Comparison of ENCODE assay signal across 17 cellular contexts in the genomic region with DNA sequence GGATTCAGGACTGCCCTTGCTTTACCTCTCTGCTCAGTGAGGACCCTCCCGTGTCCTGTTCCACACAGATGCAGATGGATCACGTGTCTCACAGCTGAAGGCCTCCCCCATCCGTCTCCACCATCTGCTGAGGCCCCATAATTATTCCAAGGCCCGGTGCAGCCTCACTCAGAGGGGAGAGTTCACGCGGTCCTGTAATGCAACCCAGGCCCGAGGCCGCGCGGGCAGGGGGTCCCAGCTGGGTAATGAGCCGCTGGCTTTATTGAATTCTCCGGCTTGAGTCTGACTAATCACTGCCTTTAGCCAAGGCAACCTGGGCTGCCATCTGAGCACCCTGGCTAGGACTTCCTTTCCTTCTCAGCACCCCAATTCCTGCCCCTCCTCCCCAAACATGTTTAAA. TPM values are rescaled to one million over a fixed set of nuclear protein-coding genes. Genes with fewer than 3 reads are reported as not detected.
A peak's percentile ranks its signal among the peaks of the same experiment; 100 is the strongest.
DNase-seq lines count a peak whose midpoint lies in the region; ATAC-seq, FAIRE-seq and TF ChIP-seq lines count a peak whose summit lies in the region.
"Had no signal": no experiment of that assay in that cellular context is flagged by ENCODE, and none has a peak within 500 bp of the region (broad histone marks: within the 10 kb centered on the region; RNA-seq: fewer than 3 reads in every experiment).

No MANE protein-coding gene starts in this region.

- no peak for ATAC-seq in GM18858 (IDR thresholded peaks at IDR 0.05; ENCODE audit: unreplicated experiment)
- ATAC-seq: activated T-helper 17 cell treated with anti-CD3 and anti-CD28 coated beads, Interleukin-2, amount 50 U/mL, for 72 hours; PC-3 had no signal

- H3K9me3 ChIP-seq in kidney (ENCODE audit: control insufficient read depth in 1 of 2, low read length in 2 of 2) (no peaks in the 10 kb centered on the region), testis (no peaks in the 10 kb centered on the region)
- H3K9me3 ChIP-seq: thyroid gland had no signal

- H3K27ac ChIP-seq in kidney (ENCODE audit: low read depth in 2 of 2, low read length in 2 of 2) (no peak overlapping the region), testis (peak overlapping the region; percentile 24 to 56)
- H3K27ac ChIP-seq: GM23248, thyroid gland had no signal

- no peak overlapping the region for H3K9ac ChIP-seq in kidney (ENCODE audit: low read length in 2 of 2)
- H3K9ac ChIP-seq: GM23248 had no signal

- TF ChIP-seq POLR2A in testis (IDR thresholded peaks at IDR 0.05): no peak

- intact Hi-C loops in kidney (cut with DNase I) (no loop called here), testis (cut with DNase I; ENCODE audit: low total_unique reads) (loop anchor here (10.0 kb wide), 1 partner anchor 276 kb away; no protein-coding TSS in a partner anchor)

- no peak overlapping the region for H3K4me3 ChIP-seq in kidney (ENCODE audit: low read length in 2 of 2)
- no peak overlapping the region for H3K4me3 ChIP-seq in testis
- H3K4me3 ChIP-seq: GM23248, thyroid gland had no signal

- TF ChIP-seq CTCF in kidney (IDR thresholded peaks at IDR 0.05; ENCODE audit: borderline replicate concordance, extremely low read depth, insufficient read depth) (no peak), testis (IDR thresholded peaks at IDR 0.05) (no peak)

- H3K36me3 ChIP-seq in kidney (ENCODE audit: control insufficient read depth in 1 of 2, insufficient read depth in 2 of 2, low read length in 2 of 2) (no peaks in the 10 kb centered on the region), testis (ENCODE audit: low read depth, missing control alignments) (no peaks in the 10 kb centered on the region)
- H3K36me3 ChIP-seq: thyroid gland had no signal

- peak; percentile 7 to 57 for DNase-seq in NCI-H446 (lab: John Stamatoyannopoulos, UW)
- no peak for DNase-seq in NCI-H446 treated with DMSO at 0.1 percent for 48 hours (lab: John Stamatoyannopoulos, UW)
- peak; percentile 93 for DNase-seq in SK-N-DZ (ENCODE audit: low spot score)
- DNase-seq in kidney: peak; percentile 46
- DNase-seq in testis: no peak
- no peak for DNase-seq in AG08395 (ENCODE audit: low spot score)
- no peak for DNase-seq in NCI-H1092 (lab: John Stamatoyannopoulos, UW)
- DNase-seq: 8988T; activated CD4-positive, CD25-positive, alpha-beta regulatory T cell treated with anti-CD3 and anti-CD28 coated beads, Interleukin-2, amount 50 U/mL, for 72 hours; GM23248; NCI-H1105 treated with DMSO at 0.1 percent for 48 hours; NCI-H510A; PC-3; thyroid gland had no signal

- FAIRE-seq in kidney (lab: Jason Lieb, UNC): no peak

- H3K4me1 ChIP-seq in kidney (ENCODE audit: control insufficient read depth in 1 of 2, insufficient read depth in 1 of 2, low read depth in 1 of 2, low read length in 2 of 2) (peaks cover 0 to 2% of the 10 kb centered on the region in 2 donors), testis (peaks cover 53% of the 10 kb centered on the region)

- H3K27me3 ChIP-seq in testis: no peaks in the 10 kb centered on the region
- H3K27me3 ChIP-seq: thyroid gland had no signal

- WGBS in testis, 2 donors: 64 to 73% methylated on average over 4 to 12 of the region's 12 CpGs

RNA-seq across cellular contexts. Expression of a gene that starts 4.4 kb away (rescaled TPM):
- 12.1 and 13.4 TPM in 2 replicates for polyA plus RNA-seq in SK-N-DZ (2014; cell fraction: cytosol; rRNA removed)
- polyA plus RNA-seq in SK-N-DZ (2014; cell fraction: nucleus; rRNA removed): 10.9 and 20.0 TPM in 2 replicates
- total RNA-seq in kidney (0.09 TPM), testis (1 to 10 TPM; 3.7 to 7.3 TPM)
- polyA plus RNA-seq in kidney (ENCODE audit: insufficient read depth, low read depth, low replicate concordance) (not detected), testis (ENCODE audit: insufficient read depth, low read depth, low replicate concordance) (6.8 TPM)
- total RNA-seq: activated T-helper 17 cell treated with anti-CD3 and anti-CD28 coated beads, Interleukin-2, amount 50 U/mL, for 72 hours; GM23248; PC-3 had no signal
- polyA plus RNA-seq: BJ, GM23248 had no signal

RNA-seq across cellular contexts. Expression of a gene that starts 35.2 kb away (rescaled TPM):
- 4.1 and 5.7 TPM in 2 replicates for polyA plus RNA-seq in SK-N-DZ (2014; cell fraction: cytosol; rRNA removed)
- 4.8 and 5.1 TPM in 2 replicates for polyA plus RNA-seq in SK-N-DZ (2014; cell fraction: nucleus; rRNA removed)
- 141 TPM for total RNA-seq in kidney
- 52.5 TPM for polyA plus RNA-seq in kidney (ENCODE audit: insufficient read depth, low read depth, low replicate concordance)
- total RNA-seq in testis: 10 to 100 TPM; 18.4 to 26.1 TPM
- 42.8 TPM for polyA plus RNA-seq in testis (ENCODE audit: insufficient read depth, low read depth, low replicate concordance)

Comparison
In these comparisons a context has a peak if more than half of its experiments do, and no peak if none do; other contexts are left out.
1. DNase-seq: peak in NCI-H446 (2 of 2), SK-N-DZ (single experiment) and kidney (single experiment); none in NCI-H446 treated with DMSO at 0.1 percent for 48 hours (single experiment), testis (single experiment), AG08395 (single experiment) and NCI-H1092 (single experiment).
2. H3K27ac ChIP-seq: peak in testis (2 of 2); none in kidney (0 of 2).